8 cellular contexts compared by ENCODE assay signal in genomic region chr7:139109983-139110411, GRCh38. TPM values are rescaled to one million over a fixed set of nuclear protein-coding genes. Genes with fewer than 3 reads are reported as not detected.
DNase-seq lines count a peak whose midpoint lies in the region; ATAC-seq, FAIRE-seq and TF ChIP-seq lines count a peak whose summit lies in the region.

No MANE protein-coding gene starts in this region.

- no peak for TF ChIP-seq CTCF in RWPE1 (conservative IDR thresholded peaks at IDR 0.05; ENCODE audit: low read depth)
- TF ChIP-seq CTCF in fibroblast of pulmonary artery (IDR thresholded peaks at IDR 0.05; ENCODE audit: low read length, missing control alignments) = no peak

- H3K27me3 ChIP-seq in small intestine (ENCODE audit: control insufficient read depth in 2 of 2, insufficient read depth in 2 of 2, low read length in 2 of 2) = no peaks in the 10 kb centered on the region

- DNase-seq in RWPE1 (ENCODE audit: low spot score) (peak; percentile 18), fibroblast of pulmonary artery (ENCODE audit: low read depth) (no peak), small intestine (no peak), nucleus accumbens (lab: John Stamatoyannopoulos, UW) (no peak), NCI-H2171 (lab: John Stamatoyannopoulos, UW) (no peak), amniotic stem cell (lab: John Stamatoyannopoulos, UW) (no peak)

- FAIRE-seq in small intestine (lab: Jason Lieb, UNC) = no peak

- H3K4me1 ChIP-seq in small intestine (ENCODE audit: control insufficient read depth in 2 of 2, insufficient read depth in 1 of 2, low read depth in 1 of 2, low read length in 1 of 2) = peaks cover 0 to 2% of the 10 kb centered on the region in 2 donors

- ATAC-seq in GM19467 (IDR thresholded peaks at IDR 0.05; ENCODE audit: unreplicated experiment) (peak; percentile 9), GM21526 (IDR thresholded peaks at IDR 0.05; ENCODE audit: low FRiP score, unreplicated experiment) (no peak)

- H3K4me3 ChIP-seq in fibroblast of pulmonary artery (replicated peaks; ENCODE audit: low read depth, low read length) = peak overlapping the region; percentile 86
- H3K4me3 ChIP-seq in small intestine (ENCODE audit: low read depth in 1 of 2, low read length in 2 of 2) = peak overlapping the region; percentile 94 to 99

- POLR2A ChIA-PET in RWPE1 (lab: Yijun Ruan, JAX; ENCODE audit: low non-redundant PET) = no interaction called here

- CTCF ChIA-PET in RWPE1 (lab: Yijun Ruan, JAX) = interaction anchor here (0.6 kb wide), 1 partner anchor 230 kb away, joined by 3 read pairs; no protein-coding TSS in a partner anchor

- H3K36me3 ChIP-seq in small intestine (ENCODE audit: control insufficient read depth in 2 of 2, insufficient read depth in 2 of 2, low read length in 2 of 2) = no peaks in the 10 kb centered on the region

- peak overlapping the region; percentile 99 for H3K27ac ChIP-seq in RWPE1
- peak overlapping the region; percentile 98 to 100 for H3K27ac ChIP-seq in small intestine (ENCODE audit: low read depth in 1 of 2, low read length in 1 of 2)

- no peaks in the 10 kb centered on the region for H3K9me3 ChIP-seq in small intestine (ENCODE audit: control insufficient read depth, low read depth)

- WGBS in small intestine, 3 donors = 3 to 9% (median 4%) methylated on average over 16 of the region's 16 CpGs

RNA-seq across cellular contexts. Expression of gene ZC3HAV1, which starts 0.5 kb away (rescaled TPM):
- polyA plus RNA-seq in small intestine = 10 to 100 TPM in 1 of 3 donors, 1 to 10 TPM in 2; 7.3 to 10.2 (median 9.4) TPM
